In the genomic region with DNA sequence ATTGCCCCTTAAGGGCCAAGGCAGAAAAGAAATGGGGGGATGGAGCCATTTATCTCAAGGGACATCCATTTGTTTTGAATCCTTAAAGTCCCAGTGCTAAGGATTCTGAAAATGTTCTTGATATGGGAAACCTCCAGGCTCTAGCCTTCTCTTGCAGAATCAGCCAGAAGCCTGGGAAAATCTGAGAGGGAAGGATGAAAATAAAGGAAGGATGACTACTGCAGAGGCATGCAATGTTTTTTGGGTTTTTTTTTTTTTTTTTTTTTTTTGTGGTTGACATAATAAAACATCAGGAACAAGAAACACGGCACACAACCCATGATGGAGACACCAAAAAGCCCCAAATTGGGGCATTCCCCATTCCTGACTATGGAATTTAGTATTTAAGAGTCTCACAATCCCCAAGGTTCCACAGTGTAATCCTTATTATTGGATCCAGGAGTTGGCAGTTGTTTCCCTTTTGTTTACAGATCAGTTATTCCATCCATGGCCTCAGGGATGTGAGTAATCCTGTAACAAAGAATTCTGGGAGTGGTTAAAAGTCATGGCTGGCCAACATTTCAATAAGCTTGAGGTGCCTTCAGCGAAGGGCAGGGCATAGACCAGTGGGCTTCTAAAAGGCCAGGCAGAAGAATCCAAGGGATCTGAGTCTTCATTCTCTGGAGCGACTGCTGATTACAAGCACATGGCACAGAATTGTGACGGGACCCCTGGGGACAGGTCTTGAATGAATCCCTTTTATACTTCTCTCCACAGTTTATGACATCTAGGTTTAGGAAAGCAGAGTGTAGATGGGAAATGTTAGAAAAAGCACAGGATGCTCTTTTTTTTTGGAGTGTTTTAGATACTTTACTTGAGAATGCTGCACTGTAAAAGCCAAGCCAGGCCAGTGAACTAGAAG, we compare ENCODE assay signal across 11 cellular contexts.
DNase-seq lines count a peak whose midpoint lies in the region; ATAC-seq and TF ChIP-seq lines count a peak whose summit lies in the region.
"Had no signal": no experiment of that assay in that cellular context is flagged by ENCODE, and none has a peak within 500 bp of the region (broad histone marks: within the 10 kb centered on the region; RNA-seq: fewer than 3 reads in every experiment).

No MANE protein-coding gene starts in this region.

- H3K4me1 ChIP-seq in PC-9 (replicated peaks; ENCODE audit: insufficient read depth) (0 out of 2 replicates have a peak, but pooled peaks cover 3% of the 10 kb centered on the region), fibroblast of lung (ENCODE audit: control insufficient read depth, extremely low read depth, insufficient read depth, low read length) (peaks cover 8% of the 10 kb centered on the region)

- intact Hi-C loops in PC-9 (cut with micrococcal nuclease; ENCODE audit: unreplicated experiment) (no loop called here), sciatic nerve (cut with DNase I) (no loop called here)

- H3K9me3 Mint-ChIP-seq in nephron progenitor cell = no peaks in the 10 kb centered on the region
- H3K9me3 Mint-ChIP-seq: activated naive CD8-positive, alpha-beta T cell treated with anti-CD3 and anti-CD28 coated beads for 36 hours had no signal

- CTCF ChIA-PET in PC-9 (lab: Charles Lee) = no interaction called here

- H3K27me3 ChIP-seq in PC-9 (ENCODE audit: insufficient read depth, low read depth) (no peaks in the 10 kb centered on the region), fibroblast of lung (ENCODE audit: control insufficient read depth, insufficient read depth, low read length) (no peaks in the 10 kb centered on the region)

- H4K20me1 ChIP-seq in PC-9 (ENCODE audit: insufficient read depth) (no peaks in the 10 kb centered on the region), fibroblast of lung (ENCODE audit: control insufficient read depth, extremely low read depth, insufficient read depth, low read length) (no peaks in the 10 kb centered on the region)

- H3K9me2 ChIP-seq in PC-9 (ENCODE audit: insufficient read depth) = no peaks in the 10 kb centered on the region

- no peaks in the 10 kb centered on the region for H3K36me3 Mint-ChIP-seq in nephron progenitor cell (ENCODE audit: low read depth)
- H3K36me3 Mint-ChIP-seq: activated naive CD8-positive, alpha-beta T cell treated with anti-CD3 and anti-CD28 coated beads for 36 hours; naive B cell had no signal

- no peak overlapping the region for H3K4me2 ChIP-seq in PC-9
- no peak overlapping the region for H3K4me2 ChIP-seq in fibroblast of lung (ENCODE audit: extremely low read depth, insufficient read depth, low read length)

- H3K27ac ChIP-seq in PC-9 = no peak overlapping the region
- H3K27ac ChIP-seq in fibroblast of lung (ENCODE audit: insufficient read depth, low read length) = no peak overlapping the region

- H3K27ac Mint-ChIP-seq in nephron progenitor cell = no peak overlapping the region
- H3K27ac Mint-ChIP-seq: activated naive CD8-positive, alpha-beta T cell treated with anti-CD3 and anti-CD28 coated beads for 36 hours; naive B cell had no signal

- H3K36me3 ChIP-seq in PC-9 (ENCODE audit: low read depth) (no peaks in the 10 kb centered on the region), fibroblast of lung (ENCODE audit: control insufficient read depth, insufficient read depth, low read length) (no peaks in the 10 kb centered on the region)

- peak; percentile 28 for DNase-seq in GM03348 (ENCODE audit: low spot score)
- peak; percentile 29 to 56 for DNase-seq in PC-9
- peak; percentile 21 to 77 for DNase-seq in fibroblast of lung (ENCODE audit: low read depth in 2 of 2)
- DNase-seq in sciatic nerve (ENCODE audit: low spot score) = peak; percentile 65
- DNase-seq in nephron progenitor cell = no peak
- DNase-seq in activated CD4-positive, alpha-beta T cell treated with anti-CD3 and anti-CD28 coated beads, Interleukin-2, amount 50 U/mL, for 4 hours = no peak
- no peak for DNase-seq in NCI-H1694 (lab: John Stamatoyannopoulos, UW)
- DNase-seq: activated naive CD8-positive, alpha-beta T cell treated with anti-CD3 and anti-CD28 coated beads for 36 hours; DMS79; naive B cell had no signal

- H3K79me2 ChIP-seq in PC-9 (ENCODE audit: low read depth) (no peaks in the 10 kb centered on the region), fibroblast of lung (ENCODE audit: control insufficient read depth, insufficient read depth, low read length) (no peaks in the 10 kb centered on the region)

- no peak overlapping the region for H3K9ac ChIP-seq in fibroblast of lung (ENCODE audit: insufficient read depth, low read length)

- POLR2A ChIA-PET in PC-9 (lab: Charles Lee; ENCODE audit: unreplicated experiment) = interaction anchor here (0.6 to 0.7 kb wide), 2 partner anchors 34 to 788 kb away, joined by 5 to 12 read pairs; no protein-coding TSS in a partner anchor

- no peak overlapping the region for H3K4me3 Mint-ChIP-seq in nephron progenitor cell
- H3K4me3 Mint-ChIP-seq: activated naive CD8-positive, alpha-beta T cell treated with anti-CD3 and anti-CD28 coated beads for 36 hours; naive B cell had no signal

- H3K4me3 ChIP-seq in PC-9 = no peak overlapping the region
- no peak overlapping the region for H3K4me3 ChIP-seq in fibroblast of lung (replicated peaks in 1 of 4; ENCODE audit: control extremely low read depth in 1 of 4, insufficient read depth in 1 of 4, low read depth in 3 of 4, low read length in 4 of 4)

- H2AFZ ChIP-seq in PC-9 = no peak overlapping the region
- no peak overlapping the region for H2AFZ ChIP-seq in fibroblast of lung (ENCODE audit: low read length)

- no TSS peak for BruUV-seq in PC-9 (replicated peaks; lab: Mats Ljungman, UMichigan)

- peaks cover 3% of the 10 kb centered on the region for H3K27me3 Mint-ChIP-seq in nephron progenitor cell (ENCODE audit: low read depth, poor library complexity)
- H3K27me3 Mint-ChIP-seq: activated naive CD8-positive, alpha-beta T cell treated with anti-CD3 and anti-CD28 coated beads for 36 hours; naive B cell had no signal

- H3K9me3 ChIP-seq in PC-9 (ENCODE audit: insufficient read depth, low read depth) (no peaks in the 10 kb centered on the region), fibroblast of lung (ENCODE audit: control insufficient read depth, insufficient read depth, low read depth, low read length) (no peaks in the 10 kb centered on the region)

- H3K4me1 Mint-ChIP-seq in nephron progenitor cell = peaks cover 18% of the 10 kb centered on the region
- H3K4me1 Mint-ChIP-seq: activated naive CD8-positive, alpha-beta T cell treated with anti-CD3 and anti-CD28 coated beads for 36 hours; naive B cell had no signal

- ATAC-seq in sciatic nerve = peak; percentile 84
- ATAC-seq in GM19351 (IDR thresholded peaks at IDR 0.05; ENCODE audit: unreplicated experiment) = no peak

- no peaks in the 10 kb centered on the region for H3F3A ChIP-seq in PC-9 (ENCODE audit: insufficient read depth, low read depth)

- TF ChIP-seq CTCF in PC-9 (conservative IDR thresholded peaks at IDR 0.05) (no peak), fibroblast of lung (conservative IDR thresholded peaks at IDR 0.05 in 1 of 2, IDR thresholded peaks at IDR 0.05 in 1 of 2; ENCODE audit: low read depth in 1 of 2, low read length in 2 of 2) (no peak), nephron progenitor cell (IDR thresholded peaks at IDR 0.05) (no peak)

Comparison
In these comparisons a context has a peak if more than half of its experiments do, and no peak if none do; other contexts are left out.
1. DNase-seq: peak in GM03348 (single experiment), PC-9 (2 of 2), fibroblast of lung (2 of 2) and sciatic nerve (single experiment); none in nephron progenitor cell (single experiment), activated CD4-positive, alpha-beta T cell treated with anti-CD3 and anti-CD28 coated beads, Interleukin-2, amount 50 U/mL, for 4 hours (0 of 2) and NCI-H1694 (single experiment).